1 cellular context compared by ENCODE assay signal in the genomic region with DNA sequence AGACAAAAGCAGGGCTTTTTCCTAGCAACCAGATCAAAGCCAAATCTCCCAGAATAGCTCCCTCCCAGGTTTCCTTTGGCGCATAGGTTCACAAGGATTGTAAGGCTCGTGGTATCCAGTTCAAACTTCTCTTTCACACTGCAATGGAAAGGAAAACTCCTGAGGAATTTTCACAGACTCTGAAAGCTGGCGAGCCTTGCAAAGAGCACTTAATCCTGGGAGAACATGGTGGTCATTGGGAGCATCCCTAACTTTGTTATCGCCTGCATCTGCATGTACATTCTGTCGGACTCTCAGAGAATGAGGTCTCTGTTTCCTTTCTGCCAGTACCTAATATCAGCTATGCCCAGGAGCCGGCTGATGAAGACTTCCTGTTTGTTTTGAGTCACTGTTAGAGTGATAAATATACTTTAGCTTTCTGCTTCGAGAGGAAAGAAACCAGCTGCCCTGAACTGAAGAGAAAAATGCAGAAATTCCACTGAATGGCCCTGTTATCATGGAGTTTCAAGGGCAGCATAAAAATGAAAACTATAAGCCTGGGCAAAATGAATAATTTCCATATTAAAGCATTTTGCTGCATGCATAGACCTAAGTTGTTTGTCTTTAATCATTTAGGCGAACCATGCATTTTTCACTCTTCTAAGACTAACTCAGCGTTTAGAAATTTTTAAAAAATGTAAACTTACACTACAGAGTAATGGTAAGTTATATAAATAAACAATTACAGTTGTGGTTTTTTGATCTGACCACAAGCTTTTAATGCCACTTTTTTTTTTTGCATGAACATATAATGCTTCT.
A peak's percentile ranks its signal among the peaks of the same experiment; 100 is the strongest.
TF ChIP-seq lines count a peak whose summit lies in the region.

No MANE protein-coding gene starts in this region.

TF ChIP-seq in K562, 482 proteins besides CTCF, POLR2A, EP300 and RAD21 (continued from another document and continues in another):
- TF ChIP-seq, protein P1, sequence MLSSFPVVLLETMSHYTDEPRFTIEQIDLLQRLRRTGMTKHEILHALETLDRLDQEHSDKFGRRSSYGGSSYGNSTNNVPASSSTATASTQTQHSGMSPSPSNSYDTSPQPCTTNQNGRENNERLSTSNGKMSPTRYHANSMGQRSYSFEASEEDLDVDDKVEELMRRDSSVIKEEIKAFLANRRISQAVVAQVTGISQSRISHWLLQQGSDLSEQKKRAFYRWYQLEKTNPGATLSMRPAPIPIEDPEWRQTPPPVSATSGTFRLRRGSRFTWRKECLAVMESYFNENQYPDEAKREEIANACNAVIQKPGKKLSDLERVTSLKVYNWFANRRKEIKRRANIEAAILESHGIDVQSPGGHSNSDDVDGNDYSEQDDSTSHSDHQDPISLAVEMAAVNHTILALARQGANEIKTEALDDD (IDR thresholded peaks at IDR 0.05), result 0 out of 2 replicates have a peak, but pooled peaks have one; percentile 28
- TF ChIP-seq ETV5 (CRISPR knock-in tag; IDR thresholded peaks at IDR 0.05; ENCODE audit: low read depth) (peak; percentile 90), ERF (CRISPR knock-in tag; IDR thresholded peaks at IDR 0.05) (0 out of 2 replicates have a peak, but pooled peaks have one; percentile 24), HDAC2 (IDR thresholded peaks at IDR 0.05) (peak; percentile 80; the same call in 1 of the 2 replicates), DACH1 (IDR thresholded peaks at IDR 0.05; ENCODE audit: partially characterized antibody) (peak; percentile 39), MAZ (CRISPR knock-in tag; conservative IDR thresholded peaks at IDR 0.05 in 1 of 2, IDR thresholded peaks at IDR 0.05 in 1 of 2) (peak in 1 of 2 experiments; percentile 24; a peak in 1 of 4 replicates), SREBF2 (CRISPR knock-in tag; IDR thresholded peaks at IDR 0.05) (no peak), FOXP1 (CRISPR knock-in tag; IDR thresholded peaks at IDR 0.05) (no peak), HCFC1 (IDR thresholded peaks at IDR 0.05; ENCODE audit: low read depth, low read length) (no peak), TAF9B (IDR thresholded peaks at IDR 0.05; ENCODE audit: partially characterized antibody) (no peak), CXXC5 (CRISPR knock-in tag; IDR thresholded peaks at IDR 0.05) (0 out of 2 replicates have a peak, but pooled peaks have one; percentile 19), RFX1 (IDR thresholded peaks at IDR 0.05) (no peak), RBBP5 (IDR thresholded peaks at IDR 0.05; ENCODE audit: borderline replicate concordance, insufficient read depth, low read length, poor library complexity, severe bottlenecking) (peak; percentile 28), BRD9 (IDR thresholded peaks at IDR 0.05; ENCODE audit: low read depth, partially characterized antibody) (peak; percentile 66), MYNN (IDR thresholded peaks at IDR 0.05) (peak; percentile 54; the same call in 1 of the 2 replicates), MYNN (CRISPR knock-in tag; IDR thresholded peaks at IDR 0.05) (no peak), CREM (IDR thresholded peaks at IDR 0.05; ENCODE audit: low read depth) (peak; percentile 36; the same call in 1 of the 2 replicates)
- TF ChIP-seq, protein P2, sequence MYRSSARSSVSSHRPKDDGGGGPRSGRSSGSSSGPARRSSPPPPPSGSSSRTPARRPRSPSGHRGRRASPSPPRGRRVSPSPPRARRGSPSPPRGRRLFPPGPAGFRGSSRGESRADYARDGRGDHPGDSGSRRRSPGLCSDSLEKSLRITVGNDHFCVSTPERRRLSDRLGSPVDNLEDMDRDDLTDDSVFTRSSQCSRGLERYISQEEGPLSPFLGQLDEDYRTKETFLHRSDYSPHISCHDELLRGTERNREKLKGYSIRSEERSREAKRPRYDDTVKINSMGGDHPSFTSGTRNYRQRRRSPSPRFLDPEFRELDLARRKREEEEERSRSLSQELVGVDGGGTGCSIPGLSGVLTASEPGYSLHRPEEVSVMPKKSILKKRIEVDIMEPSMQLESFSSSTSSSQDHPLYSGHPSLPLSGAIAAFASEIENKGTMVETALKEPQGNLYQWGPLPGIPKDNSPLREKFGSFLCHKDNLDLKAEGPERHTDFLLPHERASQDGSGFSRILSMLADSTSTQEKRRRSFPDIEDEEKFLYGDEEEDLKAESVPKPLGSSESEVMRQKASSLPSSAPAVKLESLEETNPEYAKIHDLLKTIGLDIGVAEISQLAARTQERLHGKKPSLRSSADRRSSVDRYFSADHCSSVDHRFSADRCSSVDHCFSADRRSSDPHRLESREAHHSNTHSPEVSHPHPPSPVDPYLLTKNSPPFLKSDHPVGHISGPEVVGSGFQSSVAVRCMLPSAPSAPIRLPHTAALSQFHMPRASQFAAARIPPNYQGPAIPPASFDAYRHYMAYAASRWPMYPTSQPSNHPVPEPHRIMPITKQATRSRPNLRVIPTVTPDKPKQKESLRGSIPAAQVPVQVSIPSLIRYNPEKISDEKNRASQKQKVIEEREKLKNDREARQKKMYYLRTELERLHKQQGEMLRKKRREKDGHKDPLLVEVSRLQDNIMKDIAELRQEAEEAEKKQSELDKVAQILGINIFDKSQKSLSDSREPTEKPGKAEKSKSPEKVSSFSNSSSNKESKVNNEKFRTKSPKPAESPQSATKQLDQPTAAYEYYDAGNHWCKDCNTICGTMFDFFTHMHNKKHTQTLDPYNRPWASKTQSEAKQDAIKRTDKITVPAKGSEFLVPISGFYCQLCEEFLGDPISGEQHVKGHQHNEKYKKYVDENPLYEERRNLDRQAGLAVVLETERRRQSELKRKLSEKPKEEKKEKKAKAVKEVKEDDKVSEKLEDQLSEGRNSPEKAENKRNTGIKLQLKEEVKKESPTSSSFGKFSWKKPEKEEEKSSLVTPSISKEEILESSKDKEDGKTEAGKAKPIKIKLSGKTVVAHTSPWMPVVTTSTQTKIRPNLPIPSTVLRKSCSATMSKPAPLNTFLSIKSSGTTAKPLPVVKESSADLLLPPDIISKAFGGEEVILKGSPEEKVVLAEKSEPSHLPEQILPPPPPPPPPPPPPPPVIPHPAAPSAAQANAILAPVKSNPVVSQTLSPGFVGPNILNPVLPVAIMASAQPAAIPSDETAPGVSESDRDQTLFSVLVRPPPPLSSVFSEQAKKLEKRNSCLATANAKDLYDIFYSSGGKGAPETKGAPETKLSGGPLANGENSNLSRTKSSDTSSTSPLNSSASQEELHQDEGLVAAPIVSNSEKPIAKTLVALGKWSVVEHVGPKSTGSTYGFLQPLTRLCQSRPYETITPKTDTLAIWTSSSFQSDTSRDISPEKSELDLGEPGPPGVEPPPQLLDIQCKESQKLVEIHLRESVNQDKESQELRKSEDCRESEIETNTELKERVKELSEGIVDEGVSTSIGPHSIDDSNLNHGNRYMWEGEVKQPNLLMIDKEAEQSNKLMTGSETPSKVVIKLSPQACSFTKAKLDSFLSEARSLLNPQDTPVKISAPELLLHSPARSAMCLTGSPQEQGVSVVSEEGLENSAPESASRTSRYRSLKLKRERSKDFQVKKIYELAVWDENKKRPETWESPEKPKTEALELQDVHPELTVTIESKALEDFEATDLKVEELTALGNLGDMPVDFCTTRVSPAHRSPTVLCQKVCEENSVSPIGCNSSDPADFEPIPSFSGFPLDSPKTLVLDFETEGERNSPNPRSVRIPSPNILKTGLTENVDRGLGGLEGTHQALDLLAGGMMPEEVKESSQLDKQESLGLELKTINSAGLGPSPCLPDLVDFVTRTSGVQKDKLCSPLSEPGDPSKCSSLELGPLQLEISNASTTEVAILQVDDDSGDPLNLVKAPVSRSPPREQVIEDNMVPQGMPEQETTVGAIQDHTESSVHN (IDR thresholded peaks at IDR 0.05; ENCODE audit: borderline replicate concordance in 1 of 2, low read depth in 1 of 2), result peak in 1 of 2 experiments; percentile 48; a peak in 1 of 4 replicates
- TF ChIP-seq, protein P3, sequence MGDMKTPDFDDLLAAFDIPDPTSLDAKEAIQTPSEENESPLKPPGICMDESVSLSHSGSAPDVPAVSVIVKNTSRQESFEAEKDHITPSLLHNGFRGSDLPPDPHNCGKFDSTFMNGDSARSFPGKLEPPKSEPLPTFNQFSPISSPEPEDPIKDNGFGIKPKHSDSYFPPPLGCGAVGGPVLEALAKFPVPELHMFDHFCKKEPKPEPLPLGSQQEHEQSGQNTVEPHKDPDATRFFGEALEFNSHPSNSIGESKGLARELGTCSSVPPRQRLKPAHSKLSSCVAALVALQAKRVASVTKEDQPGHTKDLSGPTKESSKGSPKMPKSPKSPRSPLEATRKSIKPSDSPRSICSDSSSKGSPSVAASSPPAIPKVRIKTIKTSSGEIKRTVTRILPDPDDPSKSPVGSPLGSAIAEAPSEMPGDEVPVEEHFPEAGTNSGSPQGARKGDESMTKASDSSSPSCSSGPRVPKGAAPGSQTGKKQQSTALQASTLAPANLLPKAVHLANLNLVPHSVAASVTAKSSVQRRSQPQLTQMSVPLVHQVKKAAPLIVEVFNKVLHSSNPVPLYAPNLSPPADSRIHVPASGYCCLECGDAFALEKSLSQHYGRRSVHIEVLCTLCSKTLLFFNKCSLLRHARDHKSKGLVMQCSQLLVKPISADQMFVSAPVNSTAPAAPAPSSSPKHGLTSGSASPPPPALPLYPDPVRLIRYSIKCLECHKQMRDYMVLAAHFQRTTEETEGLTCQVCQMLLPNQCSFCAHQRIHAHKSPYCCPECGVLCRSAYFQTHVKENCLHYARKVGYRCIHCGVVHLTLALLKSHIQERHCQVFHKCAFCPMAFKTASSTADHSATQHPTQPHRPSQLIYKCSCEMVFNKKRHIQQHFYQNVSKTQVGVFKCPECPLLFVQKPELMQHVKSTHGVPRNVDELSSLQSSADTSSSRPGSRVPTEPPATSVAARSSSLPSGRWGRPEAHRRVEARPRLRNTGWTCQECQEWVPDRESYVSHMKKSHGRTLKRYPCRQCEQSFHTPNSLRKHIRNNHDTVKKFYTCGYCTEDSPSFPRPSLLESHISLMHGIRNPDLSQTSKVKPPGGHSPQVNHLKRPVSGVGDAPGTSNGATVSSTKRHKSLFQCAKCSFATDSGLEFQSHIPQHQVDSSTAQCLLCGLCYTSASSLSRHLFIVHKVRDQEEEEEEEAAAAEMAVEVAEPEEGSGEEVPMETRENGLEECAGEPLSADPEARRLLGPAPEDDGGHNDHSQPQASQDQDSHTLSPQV (IDR thresholded peaks at IDR 0.05), result peak; percentile 87
- TF ChIP-seq, protein P4, sequence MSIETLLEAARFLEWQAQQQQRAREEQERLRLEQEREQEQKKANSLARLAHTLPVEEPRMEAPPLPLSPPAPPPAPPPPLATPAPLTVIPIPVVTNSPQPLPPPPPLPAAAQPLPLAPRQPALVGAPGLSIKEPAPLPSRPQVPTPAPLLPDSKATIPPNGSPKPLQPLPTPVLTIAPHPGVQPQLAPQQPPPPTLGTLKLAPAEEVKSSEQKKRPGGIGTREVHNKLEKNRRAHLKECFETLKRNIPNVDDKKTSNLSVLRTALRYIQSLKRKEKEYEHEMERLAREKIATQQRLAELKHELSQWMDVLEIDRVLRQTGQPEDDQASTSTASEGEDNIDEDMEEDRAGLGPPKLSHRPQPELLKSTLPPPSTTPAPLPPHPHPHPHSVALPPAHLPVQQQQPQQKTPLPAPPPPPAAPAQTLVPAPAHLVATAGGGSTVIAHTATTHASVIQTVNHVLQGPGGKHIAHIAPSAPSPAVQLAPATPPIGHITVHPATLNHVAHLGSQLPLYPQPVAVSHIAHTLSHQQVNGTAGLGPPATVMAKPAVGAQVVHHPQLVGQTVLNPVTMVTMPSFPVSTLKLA (conservative IDR thresholded peaks at IDR 0.05), result peak in 1 of 2 experiments; percentile 44; a peak in 2 of 4 replicates
- TF ChIP-seq, protein P5, sequence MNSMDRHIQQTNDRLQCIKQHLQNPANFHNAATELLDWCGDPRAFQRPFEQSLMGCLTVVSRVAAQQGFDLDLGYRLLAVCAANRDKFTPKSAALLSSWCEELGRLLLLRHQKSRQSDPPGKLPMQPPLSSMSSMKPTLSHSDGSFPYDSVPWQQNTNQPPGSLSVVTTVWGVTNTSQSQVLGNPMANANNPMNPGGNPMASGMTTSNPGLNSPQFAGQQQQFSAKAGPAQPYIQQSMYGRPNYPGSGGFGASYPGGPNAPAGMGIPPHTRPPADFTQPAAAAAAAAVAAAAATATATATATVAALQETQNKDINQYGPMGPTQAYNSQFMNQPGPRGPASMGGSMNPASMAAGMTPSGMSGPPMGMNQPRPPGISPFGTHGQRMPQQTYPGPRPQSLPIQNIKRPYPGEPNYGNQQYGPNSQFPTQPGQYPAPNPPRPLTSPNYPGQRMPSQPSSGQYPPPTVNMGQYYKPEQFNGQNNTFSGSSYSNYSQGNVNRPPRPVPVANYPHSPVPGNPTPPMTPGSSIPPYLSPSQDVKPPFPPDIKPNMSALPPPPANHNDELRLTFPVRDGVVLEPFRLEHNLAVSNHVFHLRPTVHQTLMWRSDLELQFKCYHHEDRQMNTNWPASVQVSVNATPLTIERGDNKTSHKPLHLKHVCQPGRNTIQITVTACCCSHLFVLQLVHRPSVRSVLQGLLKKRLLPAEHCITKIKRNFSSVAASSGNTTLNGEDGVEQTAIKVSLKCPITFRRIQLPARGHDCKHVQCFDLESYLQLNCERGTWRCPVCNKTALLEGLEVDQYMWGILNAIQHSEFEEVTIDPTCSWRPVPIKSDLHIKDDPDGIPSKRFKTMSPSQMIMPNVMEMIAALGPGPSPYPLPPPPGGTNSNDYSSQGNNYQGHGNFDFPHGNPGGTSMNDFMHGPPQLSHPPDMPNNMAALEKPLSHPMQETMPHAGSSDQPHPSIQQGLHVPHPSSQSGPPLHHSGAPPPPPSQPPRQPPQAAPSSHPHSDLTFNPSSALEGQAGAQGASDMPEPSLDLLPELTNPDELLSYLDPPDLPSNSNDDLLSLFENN (IDR thresholded peaks at IDR 0.05; ENCODE audit: low read depth in 2 of 2, low read length in 2 of 2), result peak in 1 of 2 experiments; percentile 83; a peak in 2 of 4 replicates
- TF ChIP-seq, protein P6, sequence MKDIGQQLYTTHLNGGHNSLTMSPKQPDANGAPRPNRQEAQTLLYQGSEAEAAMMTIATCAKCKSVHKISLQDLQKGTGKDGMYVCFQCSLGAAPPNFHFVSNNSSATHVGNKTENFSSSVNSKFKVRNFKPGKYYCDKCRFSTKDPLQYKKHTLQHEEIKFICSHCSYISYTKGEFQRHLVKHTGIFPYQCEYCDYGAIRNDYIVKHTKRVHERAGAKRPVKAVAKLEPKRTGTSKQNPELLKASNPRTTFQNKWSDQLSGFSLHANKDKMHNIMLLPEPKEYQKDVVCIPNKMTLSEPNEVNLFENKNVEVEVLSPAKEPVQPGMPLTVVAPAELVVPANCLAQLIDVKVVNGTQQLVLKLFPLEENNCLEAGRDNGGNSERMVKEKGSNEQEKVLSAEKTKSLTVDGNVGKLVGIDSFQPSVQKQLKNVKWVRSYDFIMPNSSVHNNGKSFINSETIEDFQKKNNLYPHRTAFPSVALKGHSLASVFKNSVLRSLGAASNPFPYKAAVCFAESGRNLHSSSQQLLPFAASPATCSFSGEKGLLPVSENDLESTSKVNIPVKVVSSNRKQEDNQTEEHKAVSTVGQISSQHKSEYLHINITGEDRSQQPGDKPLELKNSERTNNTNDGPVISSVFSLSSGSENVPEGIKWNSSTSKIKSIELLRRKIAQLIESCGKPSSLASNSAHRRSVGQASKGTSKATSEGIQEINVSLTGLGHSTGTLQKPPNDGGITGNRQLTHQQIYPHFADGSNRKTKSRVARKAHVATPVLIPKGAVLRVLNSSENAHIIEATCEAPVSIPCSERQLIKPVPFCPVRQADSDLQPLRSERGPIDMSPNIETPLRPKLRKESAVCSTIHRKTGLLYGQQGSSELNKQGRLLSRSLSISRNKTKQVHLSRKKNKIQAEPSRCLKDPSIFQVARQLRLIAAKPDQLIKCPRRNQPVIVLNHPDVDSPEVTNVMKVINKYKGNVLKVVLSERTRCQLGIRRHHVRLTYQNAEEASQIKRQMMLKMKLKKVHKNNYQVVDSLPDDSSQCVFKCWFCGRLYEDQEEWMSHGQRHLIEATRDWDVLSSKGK (CRISPR knock-in tag; IDR thresholded peaks at IDR 0.05), result no peak
- TF ChIP-seq, protein P7, sequence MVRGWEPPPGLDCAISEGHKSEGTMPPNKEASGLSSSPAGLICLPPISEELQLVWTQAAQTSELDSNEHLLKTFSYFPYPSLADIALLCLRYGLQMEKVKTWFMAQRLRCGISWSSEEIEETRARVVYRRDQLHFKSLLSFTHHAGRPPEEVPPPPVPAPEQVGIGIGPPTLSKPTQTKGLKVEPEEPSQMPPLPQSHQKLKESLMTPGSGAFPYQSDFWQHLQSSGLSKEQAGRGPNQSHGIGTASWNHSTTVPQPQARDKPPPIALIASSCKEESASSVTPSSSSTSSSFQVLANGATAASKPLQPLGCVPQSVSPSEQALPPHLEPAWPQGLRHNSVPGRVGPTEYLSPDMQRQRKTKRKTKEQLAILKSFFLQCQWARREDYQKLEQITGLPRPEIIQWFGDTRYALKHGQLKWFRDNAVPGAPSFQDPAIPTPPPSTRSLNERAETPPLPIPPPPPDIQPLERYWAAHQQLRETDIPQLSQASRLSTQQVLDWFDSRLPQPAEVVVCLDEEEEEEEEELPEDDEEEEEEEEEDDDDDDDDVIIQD (CRISPR knock-in tag; IDR thresholded peaks at IDR 0.05), result no peak
